Comparison of ENCODE assay signal across 2 cellular contexts in the genomic region with DNA sequence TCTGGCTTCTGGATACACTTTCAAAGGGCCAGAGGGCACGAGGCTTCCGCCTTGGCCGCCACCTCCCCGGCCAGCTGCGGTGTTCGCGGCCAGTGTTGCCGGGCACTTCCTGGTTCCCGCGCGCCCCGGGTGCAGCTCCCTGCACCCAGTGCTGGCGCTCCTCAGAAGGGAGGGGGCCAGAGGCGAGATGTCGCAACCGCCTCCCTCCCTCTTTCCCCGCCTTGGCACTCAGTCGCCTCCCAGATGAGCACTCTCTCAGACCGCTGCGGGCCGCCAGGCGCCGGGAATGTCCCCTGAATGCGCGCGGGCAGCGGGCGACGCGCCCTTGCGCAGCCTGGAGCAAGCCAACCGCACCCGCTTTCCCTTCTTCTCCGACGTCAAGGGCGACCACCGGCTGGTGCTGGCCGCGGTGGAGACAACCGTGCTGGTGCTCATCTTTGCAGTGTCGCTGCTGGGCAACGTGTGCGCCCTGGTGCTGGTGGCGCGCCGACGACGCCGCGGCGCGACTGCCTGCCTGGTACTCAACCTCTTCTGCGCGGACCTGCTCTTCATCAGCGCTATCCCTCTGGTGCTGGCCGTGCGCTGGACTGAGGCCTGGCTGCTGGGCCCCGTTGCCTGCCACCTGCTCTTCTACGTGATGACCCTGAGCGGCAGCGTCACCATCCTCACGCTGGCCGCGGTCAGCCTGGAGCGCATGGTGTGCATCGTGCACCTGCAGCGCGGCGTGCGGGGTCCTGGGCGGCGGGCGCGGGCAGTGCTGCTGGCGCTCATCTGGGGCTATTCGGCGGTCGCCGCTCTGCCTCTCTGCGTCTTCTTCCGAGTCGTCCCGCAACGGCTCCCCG.
TF ChIP-seq lines count a peak whose summit lies in the region.

TSS of gene FFAR4 (plus strand) at position 231 of the 842 bp plus-strand sequence. CDS start at position 287, 56 bp downstream.

TF ChIP-seq in SK-N-SH, 30 proteins besides CTCF, POLR2A, EP300 and RAD21 (continued from another document):
- no peak for TF ChIP-seq USF2 (IDR thresholded peaks at IDR 0.05; ENCODE audit: borderline replicate concordance, low read depth, low read length)
- no peak for TF ChIP-seq ELF1 (IDR thresholded peaks at IDR 0.05)
- TF ChIP-seq YY1 (IDR thresholded peaks at IDR 0.05; ENCODE audit: low read depth): no peak
- TF ChIP-seq, protein P1, sequence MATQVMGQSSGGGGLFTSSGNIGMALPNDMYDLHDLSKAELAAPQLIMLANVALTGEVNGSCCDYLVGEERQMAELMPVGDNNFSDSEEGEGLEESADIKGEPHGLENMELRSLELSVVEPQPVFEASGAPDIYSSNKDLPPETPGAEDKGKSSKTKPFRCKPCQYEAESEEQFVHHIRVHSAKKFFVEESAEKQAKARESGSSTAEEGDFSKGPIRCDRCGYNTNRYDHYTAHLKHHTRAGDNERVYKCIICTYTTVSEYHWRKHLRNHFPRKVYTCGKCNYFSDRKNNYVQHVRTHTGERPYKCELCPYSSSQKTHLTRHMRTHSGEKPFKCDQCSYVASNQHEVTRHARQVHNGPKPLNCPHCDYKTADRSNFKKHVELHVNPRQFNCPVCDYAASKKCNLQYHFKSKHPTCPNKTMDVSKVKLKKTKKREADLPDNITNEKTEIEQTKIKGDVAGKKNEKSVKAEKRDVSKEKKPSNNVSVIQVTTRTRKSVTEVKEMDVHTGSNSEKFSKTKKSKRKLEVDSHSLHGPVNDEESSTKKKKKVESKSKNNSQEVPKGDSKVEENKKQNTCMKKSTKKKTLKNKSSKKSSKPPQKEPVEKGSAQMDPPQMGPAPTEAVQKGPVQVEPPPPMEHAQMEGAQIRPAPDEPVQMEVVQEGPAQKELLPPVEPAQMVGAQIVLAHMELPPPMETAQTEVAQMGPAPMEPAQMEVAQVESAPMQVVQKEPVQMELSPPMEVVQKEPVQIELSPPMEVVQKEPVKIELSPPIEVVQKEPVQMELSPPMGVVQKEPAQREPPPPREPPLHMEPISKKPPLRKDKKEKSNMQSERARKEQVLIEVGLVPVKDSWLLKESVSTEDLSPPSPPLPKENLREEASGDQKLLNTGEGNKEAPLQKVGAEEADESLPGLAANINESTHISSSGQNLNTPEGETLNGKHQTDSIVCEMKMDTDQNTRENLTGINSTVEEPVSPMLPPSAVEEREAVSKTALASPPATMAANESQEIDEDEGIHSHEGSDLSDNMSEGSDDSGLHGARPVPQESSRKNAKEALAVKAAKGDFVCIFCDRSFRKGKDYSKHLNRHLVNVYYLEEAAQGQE (IDR thresholded peaks at IDR 0.05; ENCODE audit: low read depth, low read length): no peak
- TF ChIP-seq, protein P2, sequence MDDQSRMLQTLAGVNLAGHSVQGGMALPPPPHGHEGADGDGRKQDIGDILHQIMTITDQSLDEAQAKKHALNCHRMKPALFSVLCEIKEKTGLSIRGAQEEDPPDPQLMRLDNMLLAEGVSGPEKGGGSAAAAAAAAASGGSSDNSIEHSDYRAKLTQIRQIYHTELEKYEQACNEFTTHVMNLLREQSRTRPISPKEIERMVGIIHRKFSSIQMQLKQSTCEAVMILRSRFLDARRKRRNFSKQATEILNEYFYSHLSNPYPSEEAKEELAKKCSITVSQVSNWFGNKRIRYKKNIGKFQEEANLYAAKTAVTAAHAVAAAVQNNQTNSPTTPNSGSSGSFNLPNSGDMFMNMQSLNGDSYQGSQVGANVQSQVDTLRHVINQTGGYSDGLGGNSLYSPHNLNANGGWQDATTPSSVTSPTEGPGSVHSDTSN (IDR thresholded peaks at IDR 0.05): no peak
- no peak for TF ChIP-seq SIN3A (IDR thresholded peaks at IDR 0.05; ENCODE audit: borderline replicate concordance, low read depth, low read length)
- TF ChIP-seq TAF1 (IDR thresholded peaks at IDR 0.05; ENCODE audit: borderline replicate concordance, low read depth, low read length): no peak
- TF ChIP-seq FOSL2 (IDR thresholded peaks at IDR 0.05; ENCODE audit: borderline replicate concordance, low read depth): no peak
- no peak for TF ChIP-seq FOXM1 (IDR thresholded peaks at IDR 0.05; ENCODE audit: low read depth)
- TF ChIP-seq, protein P3, sequence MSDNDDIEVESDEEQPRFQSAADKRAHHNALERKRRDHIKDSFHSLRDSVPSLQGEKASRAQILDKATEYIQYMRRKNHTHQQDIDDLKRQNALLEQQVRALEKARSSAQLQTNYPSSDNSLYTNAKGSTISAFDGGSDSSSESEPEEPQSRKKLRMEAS (IDR thresholded peaks at IDR 0.05; ENCODE audit: low read depth): no peak
- TF ChIP-seq SMC3 (IDR thresholded peaks at IDR 0.05; ENCODE audit: low read depth, low read length): no peak
- TF ChIP-seq NRF1 (IDR thresholded peaks at IDR 0.05; ENCODE audit: low read depth, low read length): no peak

TF ChIP-seq in SK-N-SH treated with all-trans-retinoic acid at 6 μM for 48 hours, 23 proteins besides CTCF, POLR2A, EP300 and RAD21:
- TF ChIP-seq CREB5 (CRISPR knock-in tag; IDR thresholded peaks at IDR 0.05; ENCODE audit: low read depth) (no peak), ZC3H10 (CRISPR knock-in tag; IDR thresholded peaks at IDR 0.05) (no peak), RARB (CRISPR knock-in tag; IDR thresholded peaks at IDR 0.05) (no peak), CSRNP3 (CRISPR knock-in tag; IDR thresholded peaks at IDR 0.05) (no peak), ZFP30 (CRISPR knock-in tag; IDR thresholded peaks at IDR 0.05) (no peak), TCF4 (CRISPR knock-in tag; IDR thresholded peaks at IDR 0.05; ENCODE audit: borderline replicate concordance) (no peak), PPARA (CRISPR knock-in tag; IDR thresholded peaks at IDR 0.05; ENCODE audit: borderline replicate concordance) (no peak), CSDC2 (CRISPR knock-in tag; IDR thresholded peaks at IDR 0.05) (no peak), ZNF8 (CRISPR knock-in tag; IDR thresholded peaks at IDR 0.05) (no peak), ISL1 (CRISPR knock-in tag; IDR thresholded peaks at IDR 0.05) (no peak), ZFP3 (CRISPR knock-in tag; IDR thresholded peaks at IDR 0.05) (no peak), TOX (CRISPR knock-in tag; IDR thresholded peaks at IDR 0.05; ENCODE audit: borderline replicate concordance) (no peak), OSR1 (CRISPR knock-in tag; IDR thresholded peaks at IDR 0.05) (no peak)
- TF ChIP-seq, protein P4, sequence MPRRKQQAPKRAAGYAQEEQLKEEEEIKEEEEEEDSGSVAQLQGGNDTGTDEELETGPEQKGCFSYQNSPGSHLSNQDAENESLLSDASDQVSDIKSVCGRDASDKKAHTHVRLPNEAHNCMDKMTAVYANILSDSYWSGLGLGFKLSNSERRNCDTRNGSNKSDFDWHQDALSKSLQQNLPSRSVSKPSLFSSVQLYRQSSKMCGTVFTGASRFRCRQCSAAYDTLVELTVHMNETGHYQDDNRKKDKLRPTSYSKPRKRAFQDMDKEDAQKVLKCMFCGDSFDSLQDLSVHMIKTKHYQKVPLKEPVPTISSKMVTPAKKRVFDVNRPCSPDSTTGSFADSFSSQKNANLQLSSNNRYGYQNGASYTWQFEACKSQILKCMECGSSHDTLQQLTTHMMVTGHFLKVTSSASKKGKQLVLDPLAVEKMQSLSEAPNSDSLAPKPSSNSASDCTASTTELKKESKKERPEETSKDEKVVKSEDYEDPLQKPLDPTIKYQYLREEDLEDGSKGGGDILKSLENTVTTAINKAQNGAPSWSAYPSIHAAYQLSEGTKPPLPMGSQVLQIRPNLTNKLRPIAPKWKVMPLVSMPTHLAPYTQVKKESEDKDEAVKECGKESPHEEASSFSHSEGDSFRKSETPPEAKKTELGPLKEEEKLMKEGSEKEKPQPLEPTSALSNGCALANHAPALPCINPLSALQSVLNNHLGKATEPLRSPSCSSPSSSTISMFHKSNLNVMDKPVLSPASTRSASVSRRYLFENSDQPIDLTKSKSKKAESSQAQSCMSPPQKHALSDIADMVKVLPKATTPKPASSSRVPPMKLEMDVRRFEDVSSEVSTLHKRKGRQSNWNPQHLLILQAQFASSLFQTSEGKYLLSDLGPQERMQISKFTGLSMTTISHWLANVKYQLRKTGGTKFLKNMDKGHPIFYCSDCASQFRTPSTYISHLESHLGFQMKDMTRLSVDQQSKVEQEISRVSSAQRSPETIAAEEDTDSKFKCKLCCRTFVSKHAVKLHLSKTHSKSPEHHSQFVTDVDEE (CRISPR knock-in tag; IDR thresholded peaks at IDR 0.05): no peak
- TF ChIP-seq, protein P5, sequence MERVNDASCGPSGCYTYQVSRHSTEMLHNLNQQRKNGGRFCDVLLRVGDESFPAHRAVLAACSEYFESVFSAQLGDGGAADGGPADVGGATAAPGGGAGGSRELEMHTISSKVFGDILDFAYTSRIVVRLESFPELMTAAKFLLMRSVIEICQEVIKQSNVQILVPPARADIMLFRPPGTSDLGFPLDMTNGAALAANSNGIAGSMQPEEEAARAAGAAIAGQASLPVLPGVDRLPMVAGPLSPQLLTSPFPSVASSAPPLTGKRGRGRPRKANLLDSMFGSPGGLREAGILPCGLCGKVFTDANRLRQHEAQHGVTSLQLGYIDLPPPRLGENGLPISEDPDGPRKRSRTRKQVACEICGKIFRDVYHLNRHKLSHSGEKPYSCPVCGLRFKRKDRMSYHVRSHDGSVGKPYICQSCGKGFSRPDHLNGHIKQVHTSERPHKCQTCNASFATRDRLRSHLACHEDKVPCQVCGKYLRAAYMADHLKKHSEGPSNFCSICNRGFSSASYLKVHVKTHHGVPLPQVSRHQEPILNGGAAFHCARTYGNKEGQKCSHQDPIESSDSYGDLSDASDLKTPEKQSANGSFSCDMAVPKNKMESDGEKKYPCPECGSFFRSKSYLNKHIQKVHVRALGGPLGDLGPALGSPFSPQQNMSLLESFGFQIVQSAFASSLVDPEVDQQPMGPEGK (CRISPR knock-in tag; IDR thresholded peaks at IDR 0.05; ENCODE audit: borderline replicate concordance): no peak
